In the genomic region with DNA sequence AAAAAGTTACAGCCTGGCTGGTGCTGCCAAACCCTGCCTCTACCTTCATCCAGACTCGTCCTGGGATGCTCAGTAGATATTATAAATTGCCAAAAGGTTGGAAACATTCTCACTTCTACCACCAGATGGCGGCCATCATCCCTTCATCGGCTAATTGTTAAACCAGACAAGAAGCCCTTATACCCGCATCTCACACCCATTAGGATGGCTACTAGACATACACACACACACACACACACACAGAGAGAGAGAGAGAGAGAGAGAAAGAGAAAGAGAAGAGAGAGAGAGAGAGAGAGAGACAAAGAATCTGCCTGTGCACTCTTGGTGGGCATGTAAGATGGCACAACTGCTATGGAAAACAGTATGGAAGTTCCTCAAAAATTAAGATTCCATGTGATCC, we compare ENCODE assay signal across 8 cellular contexts. TPM values are rescaled to one million over a fixed set of nuclear protein-coding genes. Genes with fewer than 3 reads are reported as not detected.
A peak's percentile ranks its signal among the peaks of the same experiment; 100 is the strongest.
DNase-seq lines count a peak whose midpoint lies in the region; ATAC-seq, FAIRE-seq and TF ChIP-seq lines count a peak whose summit lies in the region.

No MANE protein-coding gene starts in this region.

- no peak overlapping the region for H3K4me3 ChIP-seq in dorsolateral prefrontal cortex

- no peak for TF ChIP-seq POLR2A in H54 (IDR thresholded peaks at IDR 0.05; ENCODE audit: low read depth, low read length)

- no peak for ATAC-seq in HG02763 (IDR thresholded peaks at IDR 0.05; ENCODE audit: unreplicated experiment)

- H3K27ac ChIP-seq in dorsolateral prefrontal cortex, result peak overlapping the region in 2 of 59 donors; percentile 29 to 61

- H3K9me3 Mint-ChIP-seq in activated CD4-positive, alpha-beta T cell treated with anti-CD3 and anti-CD28 coated beads, Interleukin-2, amount 10 ng/mL, durations not matched to agents 24 days and 14 days, result no peaks in the 10 kb centered on the region

- no peaks in the 10 kb centered on the region for H3K36me3 Mint-ChIP-seq in activated CD4-positive, alpha-beta T cell treated with anti-CD3 and anti-CD28 coated beads, Interleukin-2, amount 10 ng/mL, durations not matched to agents 24 days and 14 days (ENCODE audit: low read depth)

- no peak overlapping the region for H3K27ac Mint-ChIP-seq in activated CD4-positive, alpha-beta T cell treated with anti-CD3 and anti-CD28 coated beads, Interleukin-2, amount 10 ng/mL, durations not matched to agents 24 days and 14 days

- H3K4me1 Mint-ChIP-seq in activated CD4-positive, alpha-beta T cell treated with anti-CD3 and anti-CD28 coated beads, Interleukin-2, amount 10 ng/mL, durations not matched to agents 24 days and 14 days, result peaks cover 3% of the 10 kb centered on the region

- intact Hi-C loops in activated CD4-positive, alpha-beta T cell treated with anti-CD3 and anti-CD28 coated beads, Interleukin-2, amount 10 ng/mL, durations not matched to agents 24 days and 14 days (cut with micrococcal nuclease), result loop anchor here (10.0 kb wide), 4 partner anchors 55 to 1175 kb away; partner anchors contain the start of gene C1QBP
- intact Hi-C loops in dorsolateral prefrontal cortex (cut with DNase I), result loop anchor here (2.0 to 10.0 kb wide), 4 partner anchors 33 to 175 kb away; partner anchors contain the start of genes RABEP1 (in 1 of the 2) and RPAIN (in 1 of the 2)

- DNase-seq in AG09319 (ENCODE audit: extremely low read depth, low read depth), result peak; percentile 57
- DNase-seq in H54 (ENCODE audit: insufficient read length, low spot score), result peak; percentile 58
- DNase-seq in NCI-H510A treated with DMSO at 0.1 percent for 48 hours (lab: John Stamatoyannopoulos, UW), result peak; percentile 67
- DNase-seq in activated CD4-positive, alpha-beta T cell treated with anti-CD3 and anti-CD28 coated beads, Interleukin-2, amount 10 ng/mL, durations not matched to agents 24 days and 14 days, result peak; percentile 89
- peak in 6 of 10 donors; percentile 43 to 77 (median 50) for DNase-seq in dorsolateral prefrontal cortex
- DNase-seq in lung microvascular endothelial cell (ENCODE audit: low read depth in 2 of 2), result peak; percentile 76 to 79
- DNase-seq in stimulated activated CD8-positive, alpha-beta memory T cell treated with anti-CD3 and anti-CD28 coated beads, Interleukin-4, amount 100 ng/mL, for 24 hours (ENCODE audit: low read depth), result peak; percentile 26

- no peaks in the 10 kb centered on the region for H3K27me3 Mint-ChIP-seq in activated CD4-positive, alpha-beta T cell treated with anti-CD3 and anti-CD28 coated beads, Interleukin-2, amount 10 ng/mL, durations not matched to agents 24 days and 14 days

- TF ChIP-seq CTCF in AG09319 (IDR thresholded peaks at IDR 0.05; ENCODE audit: low read depth, low read length) (peak; percentile 69), dorsolateral prefrontal cortex (IDR thresholded peaks at IDR 0.05 in 54 of 56, conservative IDR thresholded peaks at IDR 0.05 in 2 of 56; ENCODE audit: low read depth in 1 of 56, partially characterized antibody in 56 of 56) (peak; percentile 38 to 79 (median 66))

- no peaks in the 10 kb centered on the region for H3K27me3 ChIP-seq in dorsolateral prefrontal cortex

- H3K4me3 Mint-ChIP-seq in activated CD4-positive, alpha-beta T cell treated with anti-CD3 and anti-CD28 coated beads, Interleukin-2, amount 10 ng/mL, durations not matched to agents 24 days and 14 days, result no peak overlapping the region

- peak; percentile 78 for FAIRE-seq in H54 (lab: Jason Lieb, UNC)

RNA-seq across cellular contexts. Expression of gene SCIMP, which starts 15.0 kb away (rescaled TPM):
- total RNA-seq in activated CD4-positive, alpha-beta T cell treated with anti-CD3 and anti-CD28 coated beads, Interleukin-2, amount 10 ng/mL, durations not matched to agents 24 days and 14 days, result not detected in 2 replicates
- total RNA-seq in dorsolateral prefrontal cortex, result 1 to 10 TPM in 86 of 120 experiments, under 1 TPM in 31, not detected in 3; 0.20 to 7.8 (median 1.5) TPM
- total RNA-seq in lung microvascular endothelial cell, result not detected in 2 replicates

RNA-seq across cellular contexts. Expression of gene RABEP1, which starts 32.5 kb away (rescaled TPM):
- 57.3 and 58.2 TPM in 2 replicates for total RNA-seq in activated CD4-positive, alpha-beta T cell treated with anti-CD3 and anti-CD28 coated beads, Interleukin-2, amount 10 ng/mL, durations not matched to agents 24 days and 14 days
- 100 to 1,000 TPM in 49 of 120 experiments, 10 to 100 TPM in 71; 78.7 to 125 (median 97.7) TPM for total RNA-seq in dorsolateral prefrontal cortex
- total RNA-seq in lung microvascular endothelial cell, result 28.5 and 37.5 TPM in 2 replicates

RNA-seq across cellular contexts. Expression of gene ZNF594, which starts 57.9 kb away (rescaled TPM):
- 10.1 and 12.1 TPM in 2 replicates for total RNA-seq in activated CD4-positive, alpha-beta T cell treated with anti-CD3 and anti-CD28 coated beads, Interleukin-2, amount 10 ng/mL, durations not matched to agents 24 days and 14 days
- total RNA-seq in dorsolateral prefrontal cortex (10 to 100 TPM; 14.7 to 32.7 (median 20.5) TPM), lung microvascular endothelial cell (1.7 and 2.0 TPM in 2 replicates)

Comparison
In these comparisons a context has a peak if more than half of its experiments do, and no peak if none do; other contexts are left out.
1. DNase-seq: peak in every context shown above with its lines; median percentile 89 in activated CD4-positive, alpha-beta T cell treated with anti-CD3 and anti-CD28 coated beads, Interleukin-2, amount 10 ng/mL, durations not matched to agents 24 days and 14 days; 78 in lung microvascular endothelial cell; 67 in NCI-H510A treated with DMSO at 0.1 percent for 48 hours; 58 in H54; 57 in AG09319; 50 in dorsolateral prefrontal cortex; 26 in stimulated activated CD8-positive, alpha-beta memory T cell treated with anti-CD3 and anti-CD28 coated beads, Interleukin-4, amount 100 ng/mL, for 24 hours.